In the genomic region with DNA sequence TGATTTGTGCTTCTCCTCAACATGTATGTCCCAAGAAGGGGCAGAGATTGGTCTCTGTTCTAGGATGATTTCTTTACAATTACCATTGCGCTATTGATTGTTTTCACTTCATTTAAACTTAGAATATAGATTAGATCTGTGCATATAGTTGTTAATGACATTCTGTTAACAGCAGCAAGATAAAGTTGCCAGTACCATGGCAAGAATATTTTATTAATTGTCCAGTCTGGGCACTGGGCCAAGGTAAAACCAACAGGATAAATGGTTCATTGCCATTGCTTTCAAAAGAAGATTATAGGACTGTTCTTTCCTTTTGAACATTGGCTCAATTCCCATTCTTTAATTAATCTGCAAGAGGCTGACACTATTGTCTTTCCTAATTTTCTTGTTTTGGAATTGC, we compare ENCODE assay signal across 12 cellular contexts.
A peak's percentile ranks its signal among the peaks of the same experiment; 100 is the strongest.
DNase-seq lines count a peak whose midpoint lies in the region; ATAC-seq, FAIRE-seq and TF ChIP-seq lines count a peak whose summit lies in the region.
"Had no signal": no experiment of that assay in that cellular context is flagged by ENCODE, and none has a peak within 500 bp of the region (broad histone marks: within the 10 kb centered on the region; RNA-seq: fewer than 3 reads in every experiment).

No MANE protein-coding gene starts in this region.

- no peak for ATAC-seq in HG03280 (IDR thresholded peaks at IDR 0.05; ENCODE audit: unreplicated experiment)
- ATAC-seq in HG03159 (IDR thresholded peaks at IDR 0.05; ENCODE audit: unreplicated experiment) = no peak

- no peak for FAIRE-seq in H54 (lab: Jason Lieb, UNC)

- TF ChIP-seq POLR2A in H54 (IDR thresholded peaks at IDR 0.05; ENCODE audit: low read depth, low read length) = no peak

- peak; percentile 18 for DNase-seq in NCI-H2227 (lab: John Stamatoyannopoulos, UW; ENCODE audit: unreplicated experiment)
- no peak for DNase-seq in NCI-H2227 treated with DMSO at 0.1 percent for 48 hours (lab: John Stamatoyannopoulos, UW)
- peak; percentile 31 for DNase-seq in NCI-H2081 treated with DMSO at 0.1 percent for 48 hours (lab: John Stamatoyannopoulos, UW)
- peak; percentile 54 for DNase-seq in amniotic epithelial cell (ENCODE audit: low read depth)
- peak; percentile 15 for DNase-seq in pulmonary artery endothelial cell (ENCODE audit: low read depth, low spot score)
- DNase-seq in H54 (ENCODE audit: insufficient read length, low spot score) = no peak
- DNase-seq: Calu3; stimulated activated CD4-positive, alpha-beta T cell treated with anti-CD3 and anti-CD28 coated beads, Interleukin-15, amount 100 ng/mL, for 24 hours; SW 1271; tibial artery had no signal

Comparison
In these comparisons a context has a peak if more than half of its experiments do, and no peak if none do; other contexts are left out.
1. DNase-seq: peak in NCI-H2227 (single experiment), NCI-H2081 treated with DMSO at 0.1 percent for 48 hours (single experiment), amniotic epithelial cell (single experiment) and pulmonary artery endothelial cell (single experiment); none in NCI-H2227 treated with DMSO at 0.1 percent for 48 hours (single experiment) and H54 (single experiment).